In genomic region chr1:109485001-109485400, GRCh38 we compare ENCODE assay signal across 1 cellular context.
TF ChIP-seq lines count a peak whose summit lies in the region.

No MANE protein-coding gene starts in this region.

TF ChIP-seq in H1, 55 proteins besides CTCF, POLR2A, EP300 and RAD21:
- TF ChIP-seq JUND (IDR thresholded peaks at IDR 0.05; ENCODE audit: low read length) (no peak), ATF3 (IDR thresholded peaks at IDR 0.05; ENCODE audit: insufficient read depth, low read depth, low read length) (no peak), NANOG (IDR thresholded peaks at IDR 0.05; ENCODE audit: insufficient read depth, low read depth, low read length, poor library complexity, severe bottlenecking) (no peak), GTF2F1 (IDR thresholded peaks at IDR 0.05; ENCODE audit: borderline replicate concordance, low read depth, low read length) (no peak), FOSL1 (IDR thresholded peaks at IDR 0.05; ENCODE audit: insufficient read depth, low read depth, low read length) (no peak), EZH2 (IDR thresholded peaks at IDR 0.05; ENCODE audit: low read depth, low read length, severe bottlenecking) (no peak), ATF2 (IDR thresholded peaks at IDR 0.05; ENCODE audit: low read length) (no peak), KDM4A (IDR thresholded peaks at IDR 0.05; ENCODE audit: low read depth, low read length, severe bottlenecking) (no peak), CBX8 (IDR thresholded peaks at IDR 0.05; ENCODE audit: borderline replicate concordance, low read depth, low read length) (no peak), GABPA (IDR thresholded peaks at IDR 0.05; ENCODE audit: borderline replicate concordance, insufficient read depth, low read length) (no peak), SIN3A (conservative IDR thresholded peaks at IDR 0.05 in 1 of 2, IDR thresholded peaks at IDR 0.05 in 1 of 2; ENCODE audit: low read depth in 1 of 2, low read length in 2 of 2) (no peak), HDAC6 (IDR thresholded peaks at IDR 0.05; ENCODE audit: low read depth, low read length) (no peak)
